2 cellular contexts compared by ENCODE assay signal in the genomic region with DNA sequence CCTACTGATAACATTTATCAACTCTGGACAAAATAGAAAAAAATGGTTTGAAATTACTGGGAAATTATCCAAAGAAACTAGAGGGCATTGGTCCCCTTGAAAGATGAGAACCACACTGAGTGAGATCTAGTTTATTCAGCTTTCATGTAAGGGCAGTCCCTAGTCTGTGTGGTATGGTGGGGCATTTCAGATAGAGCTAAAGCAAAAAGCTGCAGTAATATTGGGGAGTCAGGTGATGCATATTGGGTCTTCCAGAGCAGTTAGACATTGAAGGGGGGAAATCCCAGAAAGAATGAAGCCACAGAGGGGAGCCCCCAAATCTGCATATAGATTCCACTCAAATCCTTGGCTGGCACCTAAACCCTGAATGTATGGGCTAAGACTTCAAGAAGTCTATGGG.
TF ChIP-seq lines count a peak whose summit lies in the region.

No MANE protein-coding gene starts in this region.

TF ChIP-seq in GM12891, 5 proteins besides CTCF, POLR2A, EP300 and RAD21:
- TF ChIP-seq POU2F2 (IDR thresholded peaks at IDR 0.05; ENCODE audit: low read depth, low read length) (0 out of 2 replicates have a peak, but pooled peaks have one; percentile 14), PAX5 (IDR thresholded peaks at IDR 0.05; ENCODE audit: insufficient read depth, low read length, severe bottlenecking) (no peak), TAF1 (IDR thresholded peaks at IDR 0.05; ENCODE audit: low read depth, low read length) (no peak), SPI1 (IDR thresholded peaks at IDR 0.05; ENCODE audit: low read depth, low read length) (no peak), POLR2AphosphoS5 (IDR thresholded peaks at IDR 0.05; ENCODE audit: low read depth, low read length) (no peak)
TF ChIP-seq in GM12891: peak in this region for 1.

TF ChIP-seq in H1, 55 proteins besides CTCF, POLR2A, EP300 and RAD21 (continued from another document):
- TF ChIP-seq TAF1 (IDR thresholded peaks at IDR 0.05; ENCODE audit: low read depth, low read length) (no peak), JUND (IDR thresholded peaks at IDR 0.05; ENCODE audit: low read length) (no peak), POLR2AphosphoS5 (IDR thresholded peaks at IDR 0.05; ENCODE audit: low read depth, low read length) (no peak), SIRT6 (IDR thresholded peaks at IDR 0.05; ENCODE audit: low read length) (no peak), SAP30 (IDR thresholded peaks at IDR 0.05; ENCODE audit: insufficient read depth, insufficient replicate concordance, low read length) (no peak), TAF7 (optimal IDR thresholded peaks at IDR 0.05; ENCODE audit: borderline replicate concordance, low read depth, low read length) (no peak), SUZ12 (IDR thresholded peaks at IDR 0.05; ENCODE audit: low read length) (no peak), NRF1 (IDR thresholded peaks at IDR 0.05; ENCODE audit: low read depth, low read length) (no peak)
- TF ChIP-seq, protein P1, sequence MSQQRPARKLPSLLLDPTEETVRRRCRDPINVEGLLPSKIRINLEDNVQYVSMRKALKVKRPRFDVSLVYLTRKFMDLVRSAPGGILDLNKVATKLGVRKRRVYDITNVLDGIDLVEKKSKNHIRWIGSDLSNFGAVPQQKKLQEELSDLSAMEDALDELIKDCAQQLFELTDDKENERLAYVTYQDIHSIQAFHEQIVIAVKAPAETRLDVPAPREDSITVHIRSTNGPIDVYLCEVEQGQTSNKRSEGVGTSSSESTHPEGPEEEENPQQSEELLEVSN (IDR thresholded peaks at IDR 0.05): no peak
- TF ChIP-seq, protein P2, sequence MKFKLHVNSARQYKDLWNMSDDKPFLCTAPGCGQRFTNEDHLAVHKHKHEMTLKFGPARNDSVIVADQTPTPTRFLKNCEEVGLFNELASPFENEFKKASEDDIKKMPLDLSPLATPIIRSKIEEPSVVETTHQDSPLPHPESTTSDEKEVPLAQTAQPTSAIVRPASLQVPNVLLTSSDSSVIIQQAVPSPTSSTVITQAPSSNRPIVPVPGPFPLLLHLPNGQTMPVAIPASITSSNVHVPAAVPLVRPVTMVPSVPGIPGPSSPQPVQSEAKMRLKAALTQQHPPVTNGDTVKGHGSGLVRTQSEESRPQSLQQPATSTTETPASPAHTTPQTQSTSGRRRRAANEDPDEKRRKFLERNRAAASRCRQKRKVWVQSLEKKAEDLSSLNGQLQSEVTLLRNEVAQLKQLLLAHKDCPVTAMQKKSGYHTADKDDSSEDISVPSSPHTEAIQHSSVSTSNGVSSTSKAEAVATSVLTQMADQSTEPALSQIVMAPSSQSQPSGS (IDR thresholded peaks at IDR 0.05; ENCODE audit: low read length): no peak
- TF ChIP-seq, protein P3, sequence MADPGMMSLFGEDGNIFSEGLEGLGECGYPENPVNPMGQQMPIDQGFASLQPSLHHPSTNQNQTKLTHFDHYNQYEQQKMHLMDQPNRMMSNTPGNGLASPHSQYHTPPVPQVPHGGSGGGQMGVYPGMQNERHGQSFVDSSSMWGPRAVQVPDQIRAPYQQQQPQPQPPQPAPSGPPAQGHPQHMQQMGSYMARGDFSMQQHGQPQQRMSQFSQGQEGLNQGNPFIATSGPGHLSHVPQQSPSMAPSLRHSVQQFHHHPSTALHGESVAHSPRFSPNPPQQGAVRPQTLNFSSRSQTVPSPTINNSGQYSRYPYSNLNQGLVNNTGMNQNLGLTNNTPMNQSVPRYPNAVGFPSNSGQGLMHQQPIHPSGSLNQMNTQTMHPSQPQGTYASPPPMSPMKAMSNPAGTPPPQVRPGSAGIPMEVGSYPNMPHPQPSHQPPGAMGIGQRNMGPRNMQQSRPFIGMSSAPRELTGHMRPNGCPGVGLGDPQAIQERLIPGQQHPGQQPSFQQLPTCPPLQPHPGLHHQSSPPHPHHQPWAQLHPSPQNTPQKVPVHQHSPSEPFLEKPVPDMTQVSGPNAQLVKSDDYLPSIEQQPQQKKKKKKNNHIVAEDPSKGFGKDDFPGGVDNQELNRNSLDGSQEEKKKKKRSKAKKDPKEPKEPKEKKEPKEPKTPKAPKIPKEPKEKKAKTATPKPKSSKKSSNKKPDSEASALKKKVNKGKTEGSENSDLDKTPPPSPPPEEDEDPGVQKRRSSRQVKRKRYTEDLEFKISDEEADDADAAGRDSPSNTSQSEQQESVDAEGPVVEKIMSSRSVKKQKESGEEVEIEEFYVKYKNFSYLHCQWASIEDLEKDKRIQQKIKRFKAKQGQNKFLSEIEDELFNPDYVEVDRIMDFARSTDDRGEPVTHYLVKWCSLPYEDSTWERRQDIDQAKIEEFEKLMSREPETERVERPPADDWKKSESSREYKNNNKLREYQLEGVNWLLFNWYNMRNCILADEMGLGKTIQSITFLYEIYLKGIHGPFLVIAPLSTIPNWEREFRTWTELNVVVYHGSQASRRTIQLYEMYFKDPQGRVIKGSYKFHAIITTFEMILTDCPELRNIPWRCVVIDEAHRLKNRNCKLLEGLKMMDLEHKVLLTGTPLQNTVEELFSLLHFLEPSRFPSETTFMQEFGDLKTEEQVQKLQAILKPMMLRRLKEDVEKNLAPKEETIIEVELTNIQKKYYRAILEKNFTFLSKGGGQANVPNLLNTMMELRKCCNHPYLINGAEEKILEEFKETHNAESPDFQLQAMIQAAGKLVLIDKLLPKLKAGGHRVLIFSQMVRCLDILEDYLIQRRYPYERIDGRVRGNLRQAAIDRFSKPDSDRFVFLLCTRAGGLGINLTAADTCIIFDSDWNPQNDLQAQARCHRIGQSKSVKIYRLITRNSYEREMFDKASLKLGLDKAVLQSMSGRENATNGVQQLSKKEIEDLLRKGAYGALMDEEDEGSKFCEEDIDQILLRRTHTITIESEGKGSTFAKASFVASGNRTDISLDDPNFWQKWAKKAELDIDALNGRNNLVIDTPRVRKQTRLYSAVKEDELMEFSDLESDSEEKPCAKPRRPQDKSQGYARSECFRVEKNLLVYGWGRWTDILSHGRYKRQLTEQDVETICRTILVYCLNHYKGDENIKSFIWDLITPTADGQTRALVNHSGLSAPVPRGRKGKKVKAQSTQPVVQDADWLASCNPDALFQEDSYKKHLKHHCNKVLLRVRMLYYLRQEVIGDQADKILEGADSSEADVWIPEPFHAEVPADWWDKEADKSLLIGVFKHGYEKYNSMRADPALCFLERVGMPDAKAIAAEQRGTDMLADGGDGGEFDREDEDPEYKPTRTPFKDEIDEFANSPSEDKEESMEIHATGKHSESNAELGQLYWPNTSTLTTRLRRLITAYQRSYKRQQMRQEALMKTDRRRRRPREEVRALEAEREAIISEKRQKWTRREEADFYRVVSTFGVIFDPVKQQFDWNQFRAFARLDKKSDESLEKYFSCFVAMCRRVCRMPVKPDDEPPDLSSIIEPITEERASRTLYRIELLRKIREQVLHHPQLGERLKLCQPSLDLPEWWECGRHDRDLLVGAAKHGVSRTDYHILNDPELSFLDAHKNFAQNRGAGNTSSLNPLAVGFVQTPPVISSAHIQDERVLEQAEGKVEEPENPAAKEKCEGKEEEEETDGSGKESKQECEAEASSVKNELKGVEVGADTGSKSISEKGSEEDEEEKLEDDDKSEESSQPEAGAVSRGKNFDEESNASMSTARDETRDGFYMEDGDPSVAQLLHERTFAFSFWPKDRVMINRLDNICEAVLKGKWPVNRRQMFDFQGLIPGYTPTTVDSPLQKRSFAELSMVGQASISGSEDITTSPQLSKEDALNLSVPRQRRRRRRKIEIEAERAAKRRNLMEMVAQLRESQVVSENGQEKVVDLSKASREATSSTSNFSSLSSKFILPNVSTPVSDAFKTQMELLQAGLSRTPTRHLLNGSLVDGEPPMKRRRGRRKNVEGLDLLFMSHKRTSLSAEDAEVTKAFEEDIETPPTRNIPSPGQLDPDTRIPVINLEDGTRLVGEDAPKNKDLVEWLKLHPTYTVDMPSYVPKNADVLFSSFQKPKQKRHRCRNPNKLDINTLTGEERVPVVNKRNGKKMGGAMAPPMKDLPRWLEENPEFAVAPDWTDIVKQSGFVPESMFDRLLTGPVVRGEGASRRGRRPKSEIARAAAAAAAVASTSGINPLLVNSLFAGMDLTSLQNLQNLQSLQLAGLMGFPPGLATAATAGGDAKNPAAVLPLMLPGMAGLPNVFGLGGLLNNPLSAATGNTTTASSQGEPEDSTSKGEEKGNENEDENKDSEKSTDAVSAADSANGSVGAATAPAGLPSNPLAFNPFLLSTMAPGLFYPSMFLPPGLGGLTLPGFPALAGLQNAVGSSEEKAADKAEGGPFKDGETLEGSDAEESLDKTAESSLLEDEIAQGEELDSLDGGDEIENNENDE (IDR thresholded peaks at IDR 0.05; ENCODE audit: insufficient replicate concordance, low read length): no peak
